17 cellular contexts compared by ENCODE assay signal in the genomic region with DNA sequence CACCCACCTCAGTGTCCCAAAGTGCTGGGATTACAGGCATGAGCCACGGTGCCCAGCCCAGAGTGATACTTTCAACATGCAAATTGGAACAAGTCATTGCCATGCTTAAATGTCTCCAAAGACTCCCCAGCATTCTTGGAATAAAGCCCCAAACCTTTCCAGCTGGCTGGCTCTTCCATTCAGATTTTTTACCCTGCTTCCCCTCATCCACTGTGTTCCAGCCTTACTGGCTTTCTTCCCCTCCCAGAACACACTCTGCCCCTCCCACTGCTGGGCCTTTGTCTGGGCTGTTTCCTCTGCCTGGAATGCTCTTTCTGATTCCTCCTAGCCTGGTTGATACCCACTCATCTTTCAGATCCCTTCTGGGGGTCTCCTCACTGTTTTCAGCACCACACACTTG. TPM values are rescaled to one million over a fixed set of nuclear protein-coding genes. Genes with fewer than 3 reads are reported as not detected.
"Had no signal": no experiment of that assay in that cellular context is flagged by ENCODE, and none has a peak within 500 bp of the region (broad histone marks: within the 10 kb centered on the region; RNA-seq: fewer than 3 reads in every experiment).

No MANE protein-coding gene starts in this region.

- H3K27me3 ChIP-seq: dorsolateral prefrontal cortex had no signal

- ATAC-seq: natural killer cell; stimulated activated naive CD8-positive, alpha-beta T cell treated with anti-CD3 and anti-CD28 coated beads, Interleukin-15, amount 100 ng/mL, for 72 hours had no signal

- FAIRE-seq: small intestine, urothelium cell line had no signal

- H3K4me3 ChIP-seq: dorsolateral prefrontal cortex, lung had no signal

- DNase-seq: activated CD4-positive, alpha-beta T cell treated with anti-CD3 and anti-CD28 coated beads, Interleukin-2, amount 10 ng/mL, durations not matched to agents 7 days and 5 days; activated CD4-positive, CD25-positive, alpha-beta regulatory T cell; activated CD8-positive, alpha-beta memory T cell treated with anti-CD3 and anti-CD28 coated beads for 24 hours; activated gamma-delta T cell treated with Interleukin-2 at 50 U/mL for 16 hours; amniotic stem cell; dorsolateral prefrontal cortex; immature natural killer cell; natural killer cell; posterior cingulate gyrus; retina; small intestine; stimulated activated naive CD8-positive, alpha-beta T cell treated with anti-CD3 and anti-CD28 coated beads, Interleukin-15, amount 100 ng/mL, for 72 hours; SW 1271 had no signal

RNA-seq across cellular contexts. Expression of a gene that starts 40.1 kb away (rescaled TPM):
- total RNA-seq: natural killer cell; SK-MEL-5; T-helper 2 cell treated with Interferon-gamma antibody and Interleukin-4, amounts not matched to agents 100 ng/mL and 5 ng/mL, for 36 hours had no signal
